ENCODE assay signal across 9 cellular contexts in genomic region chr14:75539562-75540478, GRCh38. TPM values are rescaled to one million over a fixed set of nuclear protein-coding genes. Genes with fewer than 3 reads are reported as not detected.
DNase-seq lines count a peak whose midpoint lies in the region; ATAC-seq and TF ChIP-seq lines count a peak whose summit lies in the region.
"Had no signal": no experiment of that assay in that cellular context is flagged by ENCODE, and none has a peak within 500 bp of the region (broad histone marks: within the 10 kb centered on the region; RNA-seq: fewer than 3 reads in every experiment).

No MANE protein-coding gene starts in this region.

- ATAC-seq in GM21447 (IDR thresholded peaks at IDR 0.05; ENCODE audit: unreplicated experiment) = peak; percentile 39
- peak; percentile 22 for ATAC-seq in central memory CD8-positive, alpha-beta T cell (replicated peaks; ENCODE audit: extremely low read depth, poor library complexity, severe bottlenecking)

- no peak for TF ChIP-seq CTCF in GM10266 (IDR thresholded peaks at IDR 0.05; ENCODE audit: control insufficient read depth, insufficient read depth, low read depth, missing control alignments)
- no peak for TF ChIP-seq CTCF in HFFc6 (IDR thresholded peaks at IDR 0.05)

- DNase-seq in GM10266 (ENCODE audit: extremely low spot score) (peak; percentile 61), HFFc6 (no peak), RKO (ENCODE audit: low spot score) (no peak), UCSD-AML1 (lab: John Stamatoyannopoulos, UW; ENCODE audit: unreplicated experiment) (no peak), hepatic stellate cell (ENCODE audit: low spot score) (no peak)
- no peak for DNase-seq in central memory CD8-positive, alpha-beta T cell (ENCODE audit: low spot score in 2 of 2)

- H3K4me3 Mint-ChIP-seq in IgD-negative memory B cell = peak overlapping the region; percentile 23 to 82 (median 78)
- peak overlapping the region; percentile 59 for H3K4me3 Mint-ChIP-seq in central memory CD8-positive, alpha-beta T cell
- no peak overlapping the region for H3K4me3 Mint-ChIP-seq in HFFc6

- H3K4me1 Mint-ChIP-seq in IgD-negative memory B cell (peaks cover 30 to 50% (median 44%) of the 10 kb centered on the region in 3 donors), HFFc6 (ENCODE audit: low read depth) (peaks cover 27% of the 10 kb centered on the region)
- peaks cover 82% of the 10 kb centered on the region for H3K4me1 Mint-ChIP-seq in central memory CD8-positive, alpha-beta T cell

- H3K36me3 Mint-ChIP-seq in IgD-negative memory B cell (peaks cover 1% of the 10 kb centered on the region), HFFc6 (ENCODE audit: low read depth) (no peaks in the 10 kb centered on the region)
- H3K36me3 Mint-ChIP-seq in central memory CD8-positive, alpha-beta T cell (ENCODE audit: insufficient read depth) = peaks cover 20% of the 10 kb centered on the region

- H3K27ac Mint-ChIP-seq in IgD-negative memory B cell = peak overlapping the region; percentile 64 to 96 (median 96)
- H3K27ac Mint-ChIP-seq in central memory CD8-positive, alpha-beta T cell (ENCODE audit: low read depth) = peak overlapping the region; percentile 95
- H3K27ac Mint-ChIP-seq in HFFc6 = no peak overlapping the region

- H3K27me3 Mint-ChIP-seq in IgD-negative memory B cell = no peaks in the 10 kb centered on the region
- no peaks in the 10 kb centered on the region for H3K27me3 Mint-ChIP-seq in central memory CD8-positive, alpha-beta T cell
- peaks cover 13% of the 10 kb centered on the region for H3K27me3 Mint-ChIP-seq in HFFc6 (ENCODE audit: insufficient read depth)

- no peaks in the 10 kb centered on the region for H3K9me3 Mint-ChIP-seq in IgD-negative memory B cell
- H3K9me3 Mint-ChIP-seq in central memory CD8-positive, alpha-beta T cell = no peaks in the 10 kb centered on the region
- H3K9me3 Mint-ChIP-seq in HFFc6 = no peaks in the 10 kb centered on the region

RNA-seq across cellular contexts. Expression of gene BATF, which starts 17.6 kb away (rescaled TPM):
- polyA plus RNA-seq in IgD-negative memory B cell = 21.9 TPM
- total RNA-seq in HFFc6 (2021; fragmentation: NEBNext Ultra II Directional; extraction: Animal tissue kit (Norgen Biotek cat#: 25700)) = not detected
- total RNA-seq: LHCN-M2 had no signal

RNA-seq across cellular contexts. Expression of gene FLVCR2, which starts 38.6 kb away (rescaled TPM):
- polyA plus RNA-seq in IgD-negative memory B cell = 0.29 TPM
- 1 to 10 TPM in 4 of 6 experiments, under 1 TPM in 2; 0.27 to 3.1 (median 1.8) TPM for total RNA-seq in HFFc6 (2021; fragmentation: NEBNext Ultra II Directional; extraction: Animal tissue kit (Norgen Biotek cat#: 25700))
